In genomic region chr19:58544591-58545285, GRCh38 we compare ENCODE assay signal across 8 cellular contexts. TPM values are rescaled to one million over a fixed set of nuclear protein-coding genes. Genes with fewer than 3 reads are reported as not detected.
DNase-seq lines count a peak whose midpoint lies in the region; ATAC-seq and TF ChIP-seq lines count a peak whose summit lies in the region.

No MANE protein-coding gene starts in this region.

- peak; percentile 55 for DNase-seq in stimulated activated CD8-positive, alpha-beta memory T cell treated with anti-CD3 and anti-CD28 coated beads, Interleukin-12 subunit alpha, Interleukin-12 subunit beta, amount 100 ng/mL, for 1 hour (ENCODE audit: low read depth)
- DNase-seq in stimulated activated CD8-positive, alpha-beta memory T cell treated with anti-CD3 and anti-CD28 coated beads, Interleukin-4, amount 100 ng/mL, for 48 hours = no peak
- DNase-seq in WTC11 (ENCODE audit: low spot score) (peak; percentile 66), nephron progenitor cell (peak; percentile 83), SIG-M5 (lab: John Stamatoyannopoulos, UW) (no peak), DMS53 treated with DMSO at 0.1 percent for 48 hours (lab: John Stamatoyannopoulos, UW; ENCODE audit: unreplicated experiment) (no peak)

- peak overlapping the region; percentile 89 to 92 for H3K4me3 ChIP-seq in esophagus (ENCODE audit: low read depth in 1 of 2, low read length in 2 of 2)

- POLR2A ChIA-PET in WTC11 (lab: Charles Lee) = interaction anchor here (1.3 to 3.2 kb wide), 7 partner anchors 9 to 45 kb away, joined by 3 to 30 read pairs (median 12); partner anchors contain the start of genes CHMP2A, UBE2M and ZBTB45

- peaks cover 10 to 21% of the 10 kb centered on the region in 2 donors for H3K4me1 ChIP-seq in esophagus (ENCODE audit: control insufficient read depth in 2 of 2, insufficient read depth in 2 of 2, low read length in 1 of 2)

- H3K9me3 Mint-ChIP-seq in WTC11 = no peaks in the 10 kb centered on the region
- no peaks in the 10 kb centered on the region for H3K9me3 Mint-ChIP-seq in nephron progenitor cell

- H3K36me3 Mint-ChIP-seq in WTC11 (peaks cover 46% of the 10 kb centered on the region), nephron progenitor cell (ENCODE audit: low read depth) (peaks cover 30% of the 10 kb centered on the region)

- peaks cover 17 to 28% of the 10 kb centered on the region in 2 donors for H3K36me3 ChIP-seq in esophagus (ENCODE audit: control insufficient read depth in 2 of 2, insufficient read depth in 2 of 2, low read length in 1 of 2)

- WGBS in esophagus, 2 donors = 0% methylated on average over 46 to 92 of the region's 92 CpGs

- ATAC-seq in HG03135 (IDR thresholded peaks at IDR 0.05; ENCODE audit: unreplicated experiment) = peak; percentile 44
- peak; percentile 3 for ATAC-seq in WTC11

- peaks cover 39% of the 10 kb centered on the region for H3K27me3 Mint-ChIP-seq in WTC11 (ENCODE audit: low read depth)
- H3K27me3 Mint-ChIP-seq in nephron progenitor cell (ENCODE audit: low read depth, poor library complexity) = peaks cover 39% of the 10 kb centered on the region

- no peaks in the 10 kb centered on the region for H3K27me3 ChIP-seq in esophagus (ENCODE audit: control insufficient read depth in 1 of 2, insufficient read depth in 2 of 2, low read length in 2 of 2)

- CTCF ChIA-PET in WTC11 (lab: Charles Lee) = interaction anchor here (0.8 to 5.9 kb wide), 6 partner anchors 11 to 37 kb away, joined by 3 to 60 read pairs (median 8); partner anchors contain the start of genes CHMP2A and ZBTB45

- no peak for TF ChIP-seq CTCF in WTC11 (IDR thresholded peaks at IDR 0.05)
- TF ChIP-seq CTCF in nephron progenitor cell (IDR thresholded peaks at IDR 0.05) = no peak

- H3K27ac Mint-ChIP-seq in WTC11 (peak overlapping the region; percentile 93; the same call in 1 of the 2 replicates), nephron progenitor cell (peak overlapping the region; percentile 96)

- H3K4me1 Mint-ChIP-seq in WTC11 = peaks cover 17% of the 10 kb centered on the region
- peaks cover 28% of the 10 kb centered on the region for H3K4me1 Mint-ChIP-seq in nephron progenitor cell

- H3K4me3 Mint-ChIP-seq in WTC11 (peak overlapping the region; percentile 97), nephron progenitor cell (peak overlapping the region; percentile 98)

- peak overlapping the region; percentile 96 to 97 for H3K27ac ChIP-seq in esophagus (ENCODE audit: low read depth in 2 of 2, low read length in 1 of 2)

- no peaks in the 10 kb centered on the region for H3K9me3 ChIP-seq in esophagus (ENCODE audit: control insufficient read depth in 2 of 2, insufficient read depth in 1 of 2, low read depth in 1 of 2, low read length in 1 of 2)

TF ChIP-seq in WTC11, 78 proteins besides CTCF, POLR2A, EP300 and RAD21:
- TF ChIP-seq, protein P1, sequence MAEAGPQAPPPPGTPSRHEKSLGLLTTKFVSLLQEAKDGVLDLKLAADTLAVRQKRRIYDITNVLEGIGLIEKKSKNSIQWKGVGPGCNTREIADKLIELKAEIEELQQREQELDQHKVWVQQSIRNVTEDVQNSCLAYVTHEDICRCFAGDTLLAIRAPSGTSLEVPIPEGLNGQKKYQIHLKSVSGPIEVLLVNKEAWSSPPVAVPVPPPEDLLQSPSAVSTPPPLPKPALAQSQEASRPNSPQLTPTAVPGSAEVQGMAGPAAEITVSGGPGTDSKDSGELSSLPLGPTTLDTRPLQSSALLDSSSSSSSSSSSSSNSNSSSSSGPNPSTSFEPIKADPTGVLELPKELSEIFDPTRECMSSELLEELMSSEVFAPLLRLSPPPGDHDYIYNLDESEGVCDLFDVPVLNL (CRISPR knock-in tag; IDR thresholded peaks at IDR 0.05; ENCODE audit: borderline replicate concordance, low read depth) = 0 out of 2 replicates have a peak, but pooled peaks have one; percentile 7
- TF ChIP-seq SP1 (CRISPR knock-in tag; conservative IDR thresholded peaks at IDR 0.05) (0 out of 2 replicates have a peak, but pooled peaks have one; percentile 20), MYBL2 (CRISPR knock-in tag; IDR thresholded peaks at IDR 0.05) (0 out of 2 replicates have a peak, but pooled peaks have one; percentile 1), TEAD1 (CRISPR knock-in tag; IDR thresholded peaks at IDR 0.05) (0 out of 2 replicates have a peak, but pooled peaks have one; percentile 6)
- TF ChIP-seq, protein P2, sequence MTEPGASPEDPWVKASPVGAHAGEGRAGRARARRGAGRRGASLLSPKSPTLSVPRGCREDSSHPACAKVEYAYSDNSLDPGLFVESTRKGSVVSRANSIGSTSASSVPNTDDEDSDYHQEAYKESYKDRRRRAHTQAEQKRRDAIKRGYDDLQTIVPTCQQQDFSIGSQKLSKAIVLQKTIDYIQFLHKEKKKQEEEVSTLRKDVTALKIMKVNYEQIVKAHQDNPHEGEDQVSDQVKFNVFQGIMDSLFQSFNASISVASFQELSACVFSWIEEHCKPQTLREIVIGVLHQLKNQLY (CRISPR knock-in tag; IDR thresholded peaks at IDR 0.05) = no peak

RNA-seq across cellular contexts. Expression of gene TRIM28, which starts 0.9 kb away (rescaled TPM):
- total RNA-seq in WTC11 (2021) = 1,095 to 1,221 TPM (median 1,108 TPM) in 3 replicates
- polyA plus RNA-seq in esophagus = 100 to 1,000 TPM; 159 to 175 TPM

RNA-seq across cellular contexts. Expression of gene CHMP2A, which starts 10.2 kb away (rescaled TPM):
- 109 to 126 TPM (median 119 TPM) in 3 replicates for total RNA-seq in WTC11 (2021)
- polyA plus RNA-seq in esophagus = 100 to 1,000 TPM; 174 to 262 TPM

RNA-seq across cellular contexts. Expression of gene UBE2M, which starts 13.7 kb away (rescaled TPM):
- total RNA-seq in WTC11 (2021) = 93.7 to 105 TPM (median 97.1 TPM) in 3 replicates
- polyA plus RNA-seq in esophagus = 10 to 100 TPM; 22.7 to 41.4 TPM

RNA-seq across cellular contexts. Expression of gene ZBTB45, which starts 25.1 kb away (rescaled TPM):
- total RNA-seq in WTC11 (2021) = 17.0 to 19.7 TPM (median 18.0 TPM) in 3 replicates
- polyA plus RNA-seq in esophagus = 1 to 10 TPM; 6.4 to 7.4 TPM

RNA-seq across cellular contexts. Expression of gene MZF1, which starts 28.4 kb away (rescaled TPM):
- total RNA-seq in WTC11 (2021) = 22.2 to 26.2 TPM (median 23.9 TPM) in 3 replicates
- 10 to 100 TPM; 15.3 to 35.9 TPM for polyA plus RNA-seq in esophagus

Comparison
In these comparisons a context has a peak if more than half of its experiments do, and no peak if none do; other contexts are left out.
1. DNase-seq: peak in stimulated activated CD8-positive, alpha-beta memory T cell treated with anti-CD3 and anti-CD28 coated beads, Interleukin-12 subunit alpha, Interleukin-12 subunit beta, amount 100 ng/mL, for 1 hour (single experiment), WTC11 (single experiment) and nephron progenitor cell (single experiment); none in stimulated activated CD8-positive, alpha-beta memory T cell treated with anti-CD3 and anti-CD28 coated beads, Interleukin-4, amount 100 ng/mL, for 48 hours (single experiment), SIG-M5 (single experiment) and DMS53 treated with DMSO at 0.1 percent for 48 hours (single experiment).